1 cellular context compared by ENCODE assay signal in the genomic region with DNA sequence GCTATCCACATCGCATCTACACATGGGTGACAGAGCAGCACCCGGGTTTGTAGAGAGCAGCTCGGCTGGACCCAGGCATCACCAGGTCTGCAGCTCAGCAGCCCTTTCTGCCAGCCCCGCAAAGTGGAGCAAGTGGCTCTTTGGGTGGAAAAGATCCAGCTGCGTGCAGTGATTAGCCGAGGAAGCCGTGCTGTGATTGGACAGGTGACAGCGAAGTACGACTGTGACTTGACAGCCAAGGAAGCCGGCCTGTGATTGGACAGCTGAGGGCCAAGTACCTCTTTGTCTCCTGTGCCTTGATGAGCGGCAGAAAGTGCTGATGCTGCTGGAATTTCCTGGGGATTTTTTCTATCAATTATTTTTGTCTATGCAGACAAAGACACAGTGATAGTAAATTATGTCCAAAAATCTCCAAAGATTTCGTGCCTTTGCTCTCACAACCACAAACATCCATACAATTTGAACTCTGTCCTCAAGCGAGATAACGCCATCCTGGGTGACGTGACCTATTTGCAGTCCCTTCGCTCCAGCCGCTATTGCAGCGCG.
TF ChIP-seq lines count a peak whose summit lies in the region.

No MANE protein-coding gene starts in this region.

TF ChIP-seq in HepG2, 621 proteins besides CTCF, POLR2A, EP300 and RAD21 (continued from another document):
- TF ChIP-seq ZNF296 (CRISPR knock-in tag; conservative IDR thresholded peaks at IDR 0.05) (no peak), YY1 (IDR thresholded peaks at IDR 0.05; ENCODE audit: insufficient read depth, insufficient replicate concordance, low read depth, low read length) (no peak), BCL6 (CRISPR knock-in tag; IDR thresholded peaks at IDR 0.05) (peak; percentile 51), ZSCAN22 (CRISPR knock-in tag; IDR thresholded peaks at IDR 0.05) (no peak), SOX5 (CRISPR knock-in tag; IDR thresholded peaks at IDR 0.05; ENCODE audit: borderline replicate concordance) (peak; percentile 49; the same call in 1 of the 2 replicates), ZNF530 (CRISPR knock-in tag; IDR thresholded peaks at IDR 0.05; ENCODE audit: low read depth) (no peak), SKI (IDR thresholded peaks at IDR 0.05; ENCODE audit: partially characterized antibody) (peak; percentile 44)
- TF ChIP-seq, protein P1, sequence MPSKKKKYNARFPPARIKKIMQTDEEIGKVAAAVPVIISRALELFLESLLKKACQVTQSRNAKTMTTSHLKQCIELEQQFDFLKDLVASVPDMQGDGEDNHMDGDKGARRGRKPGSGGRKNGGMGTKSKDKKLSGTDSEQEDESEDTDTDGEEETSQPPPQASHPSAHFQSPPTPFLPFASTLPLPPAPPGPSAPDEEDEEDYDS (CRISPR knock-in tag; IDR thresholded peaks at IDR 0.05): peak; percentile 69
- TF ChIP-seq, protein P2, sequence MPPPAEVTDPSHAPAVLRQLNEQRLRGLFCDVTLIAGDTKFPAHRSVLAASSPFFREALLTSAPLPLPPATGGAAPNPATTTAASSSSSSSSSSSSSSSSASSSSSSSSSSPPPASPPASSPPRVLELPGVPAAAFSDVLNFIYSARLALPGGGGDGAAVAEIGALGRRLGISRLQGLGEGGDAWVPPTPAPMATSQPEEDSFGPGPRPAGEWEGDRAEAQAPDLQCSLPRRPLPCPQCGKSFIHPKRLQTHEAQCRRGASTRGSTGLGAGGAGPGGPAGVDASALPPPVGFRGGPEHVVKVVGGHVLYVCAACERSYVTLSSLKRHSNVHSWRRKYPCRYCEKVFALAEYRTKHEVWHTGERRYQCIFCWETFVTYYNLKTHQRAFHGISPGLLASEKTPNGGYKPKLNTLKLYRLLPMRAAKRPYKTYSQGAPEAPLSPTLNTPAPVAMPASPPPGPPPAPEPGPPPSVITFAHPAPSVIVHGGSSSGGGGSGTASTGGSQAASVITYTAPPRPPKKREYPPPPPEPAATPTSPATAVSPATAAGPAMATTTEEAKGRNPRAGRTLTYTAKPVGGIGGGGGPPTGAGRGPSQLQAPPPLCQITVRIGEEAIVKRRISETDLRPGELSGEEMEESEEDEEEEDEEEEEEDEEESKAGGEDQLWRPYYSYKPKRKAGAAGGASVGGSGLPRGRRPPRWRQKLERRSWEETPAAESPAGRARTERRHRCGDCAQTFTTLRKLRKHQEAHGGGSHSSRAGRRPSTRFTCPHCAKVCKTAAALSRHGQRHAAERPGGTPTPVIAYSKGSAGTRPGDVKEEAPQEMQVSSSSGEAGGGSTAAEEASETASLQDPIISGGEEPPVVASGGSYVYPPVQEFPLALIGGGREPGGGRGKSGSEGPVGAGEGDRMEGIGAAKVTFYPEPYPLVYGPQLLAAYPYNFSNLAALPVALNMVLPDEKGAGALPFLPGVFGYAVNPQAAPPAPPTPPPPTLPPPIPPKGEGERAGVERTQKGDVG (CRISPR knock-in tag; IDR thresholded peaks at IDR 0.05; ENCODE audit: borderline replicate concordance): peak; percentile 9; the same call in 1 of the 2 replicates
